ENCODE assay signal across 9 cellular contexts in the genomic region with DNA sequence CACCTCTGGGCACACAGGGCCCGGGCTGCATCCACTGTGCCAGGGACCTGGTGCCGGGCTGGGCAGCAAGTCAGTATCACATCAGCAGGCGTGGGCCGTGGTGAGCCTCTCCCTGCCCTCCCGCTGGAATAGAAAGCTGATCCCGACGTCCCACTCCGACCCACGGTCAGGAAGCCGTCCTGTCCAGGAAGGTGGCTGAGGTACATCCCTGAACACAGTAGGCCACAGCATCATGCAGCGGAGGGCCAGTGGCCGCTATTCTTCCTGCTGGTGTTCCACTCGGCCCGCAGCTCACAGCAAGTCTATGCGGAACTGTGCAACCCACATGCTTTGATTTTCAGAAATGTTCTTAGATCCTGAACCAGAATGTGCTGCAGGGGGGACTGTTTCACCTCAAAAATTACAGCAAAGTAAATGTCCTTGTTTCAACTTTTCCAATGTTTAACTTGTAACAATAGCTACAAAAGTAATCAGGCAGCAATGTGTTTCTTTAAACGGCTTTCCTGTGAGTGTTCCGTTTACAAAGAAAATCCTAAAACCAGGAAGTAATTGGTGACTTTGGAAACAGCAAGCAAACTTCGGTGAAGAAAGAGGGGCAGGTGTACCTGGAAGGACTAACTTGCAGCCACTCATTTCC. TPM values are rescaled to one million over a fixed set of nuclear protein-coding genes. Genes with fewer than 3 reads are reported as not detected.
DNase-seq lines count a peak whose midpoint lies in the region; ATAC-seq, FAIRE-seq and TF ChIP-seq lines count a peak whose summit lies in the region.
"Had no signal": no experiment of that assay in that cellular context is flagged by ENCODE, and none has a peak within 500 bp of the region (broad histone marks: within the 10 kb centered on the region; RNA-seq: fewer than 3 reads in every experiment).

No MANE protein-coding gene starts in this region.

- peaks cover 29% of the 10 kb centered on the region; the same call in 1 of the 2 replicates for H3K79me2 ChIP-seq in PC-3 (ENCODE audit: low read length)

- intact Hi-C loops in CD14-positive monocyte (cut with micrococcal nuclease) = loop anchor here (1.0 to 2.0 kb wide), 2 partner anchors 14 to 15 kb away; no protein-coding TSS in a partner anchor
- intact Hi-C loops in PC-3 (cut with micrococcal nuclease) = loop anchor here (5.0 kb wide), 2 partner anchors 51 to 211 kb away; partner anchors contain the start of gene SUN1

- H3K9me3 ChIP-seq in PC-3 (ENCODE audit: low read length) (no peaks in the 10 kb centered on the region), neuron (ENCODE audit: low read length) (no peaks in the 10 kb centered on the region)

- ATAC-seq in PC-3 = peak; percentile 5

- CTCF ChIA-PET in PC-3 (lab: Charles Lee) = interaction anchor here (1.9 kb wide), 1 partner anchor 51 kb away, joined by 12 read pairs; no protein-coding TSS in a partner anchor

- H3K4me1 ChIP-seq in PC-3 (ENCODE audit: insufficient read depth, low read length) (peaks cover 30% of the 10 kb centered on the region), neuron (ENCODE audit: insufficient read depth, low read length) (peaks cover 38% of the 10 kb centered on the region)

- no peaks in the 10 kb centered on the region for H3F3A ChIP-seq in PC-3 (ENCODE audit: low read length, unreplicated experiment)

- DNase-seq in CD14-positive monocyte (ENCODE audit: low spot score) (no peak), PC-3 (peak; percentile 4), epithelial cell of prostate (ENCODE audit: low read depth, low spot score) (no peak), hippocampal formation (lab: John Stamatoyannopoulos, UW) (no peak), DMS79 (lab: John Stamatoyannopoulos, UW) (no peak), globus pallidus (ENCODE audit: low spot score) (no peak), RCC 7860 (ENCODE audit: low spot score) (no peak)

- H3K27me3 ChIP-seq in PC-3 (ENCODE audit: low read length) (no peaks in the 10 kb centered on the region), neuron (ENCODE audit: insufficient read depth, low read length) (no peaks in the 10 kb centered on the region)

- H3K27ac ChIP-seq in PC-3 (ENCODE audit: low read length) = peak overlapping the region; percentile 93
- peak overlapping the region; percentile 55 for H3K27ac ChIP-seq in epithelial cell of prostate

- H3K4me2 ChIP-seq in PC-3 (ENCODE audit: low read length) = peak overlapping the region; percentile 80

- peak overlapping the region; percentile 49 to 90 (median 80) for H3K27ac Mint-ChIP-seq in CD14-positive monocyte

- H3K9ac ChIP-seq in PC-3 (ENCODE audit: low read length) = peak overlapping the region; percentile 79

- TSS peak; percentile 89 for BruUV-seq in PC-3 (replicated peaks; lab: Mats Ljungman, UMichigan)

- peaks cover 0 to 3% (median 0%) of the 10 kb centered on the region in 7 donors for H3K9me3 Mint-ChIP-seq in CD14-positive monocyte

- peak overlapping the region; percentile 63 for H3K4me3 ChIP-seq in PC-3 (ENCODE audit: low read length)
- H3K4me3 ChIP-seq in neuron (ENCODE audit: low read length) = peak overlapping the region; percentile 42

- TF ChIP-seq CTCF in CD14-positive monocyte (IDR thresholded peaks at IDR 0.05) = no peak
- TF ChIP-seq CTCF in PC-3 (conservative IDR thresholded peaks at IDR 0.05; ENCODE audit: low read depth, low read length) = no peak

- POLR2A ChIA-PET in PC-3 (lab: Charles Lee; ENCODE audit: unreplicated experiment) = no interaction called here

- peaks cover 0 to 10% of the 10 kb centered on the region in 2 donors for H3K36me3 Mint-ChIP-seq in CD14-positive monocyte

- H3K4me1 Mint-ChIP-seq in CD14-positive monocyte = peaks cover 23% of the 10 kb centered on the region

- no peaks in the 10 kb centered on the region for H3K9me2 ChIP-seq in PC-3 (replicated peaks; ENCODE audit: low read length)

- peak overlapping the region; percentile 76 to 83 for H3K4me3 Mint-ChIP-seq in CD14-positive monocyte

- no peak for FAIRE-seq in RCC 7860 (lab: Jason Lieb, UNC)
- FAIRE-seq: colon had no signal

- H4K20me1 ChIP-seq in PC-3 (ENCODE audit: low read length) = peaks cover 5% of the 10 kb centered on the region; the same call in 1 of the 2 replicates

- H2AFZ ChIP-seq in PC-3 (ENCODE audit: low read length) = peak overlapping the region; percentile 81
- no peak overlapping the region for H2AFZ ChIP-seq in neuron (ENCODE audit: low read depth, low read length)

- H3K36me3 ChIP-seq in PC-3 (ENCODE audit: low read depth, low read length) = no peaks in the 10 kb centered on the region
- no peaks in the 10 kb centered on the region for H3K36me3 ChIP-seq in neuron (ENCODE audit: insufficient read depth, low read length)

- peaks cover 9 to 19% (median 16%) of the 10 kb centered on the region in 3 donors for H3K27me3 Mint-ChIP-seq in CD14-positive monocyte (ENCODE audit: low read depth in 3 of 3)

RNA-seq across cellular contexts. Expression of gene GPR146, which starts 0.7 kb away (rescaled TPM):
- under 1 TPM; 0.48 TPM for polyA plus RNA-seq in CD14-positive monocyte
- 2.0 and 2.7 TPM in 2 replicates for total RNA-seq in PC-3 (2014; rRNA removed)

RNA-seq across cellular contexts. Expression of gene GPER1, which starts 44.2 kb away (rescaled TPM):
- 1 to 10 TPM in 1 of 2 donors, under 1 TPM in 1; 0.35 to 4.1 TPM for polyA plus RNA-seq in CD14-positive monocyte
- total RNA-seq in PC-3 (2014; rRNA removed) = 4.9 and 8.0 TPM in 2 replicates
